ENCODE assay signal across 15 cellular contexts in genomic region chr2:191311627-191312026, GRCh38.
DNase-seq lines count a peak whose midpoint lies in the region; ATAC-seq, FAIRE-seq and TF ChIP-seq lines count a peak whose summit lies in the region.
"Had no signal": no experiment of that assay in that cellular context is flagged by ENCODE, and none has a peak within 500 bp of the region (broad histone marks: within the 10 kb centered on the region; RNA-seq: fewer than 3 reads in every experiment).

No MANE protein-coding gene starts in this region.

- no peaks in the 10 kb centered on the region for H3K27me3 Mint-ChIP-seq in progenitor cell of endocrine pancreas
- H3K27me3 Mint-ChIP-seq: brain, IgD-negative memory B cell had no signal

- H3K4me1 Mint-ChIP-seq in progenitor cell of endocrine pancreas (ENCODE audit: low read depth), result peaks cover 4% of the 10 kb centered on the region
- H3K4me1 Mint-ChIP-seq: activated CD8-positive, alpha-beta memory T cell treated with anti-CD3 and anti-CD28 coated beads, Interleukin-2, amount 10 ng/mL, durations not matched to agents 7 days and 5 days; T-helper 17 cell had no signal

- no peak overlapping the region for H3K4me3 Mint-ChIP-seq in progenitor cell of endocrine pancreas (ENCODE audit: low read depth)
- H3K4me3 Mint-ChIP-seq: activated CD8-positive, alpha-beta memory T cell treated with anti-CD3 and anti-CD28 coated beads, Interleukin-2, amount 10 ng/mL, durations not matched to agents 7 days and 5 days; brain; IgD-negative memory B cell; natural killer cell treated with Interleukin-12 subunit alpha and Interleukin-12 subunit beta and Interleukin-15 and Interleukin-18, amount 100 ng/mL, for 72 hours; T-helper 17 cell had no signal

- peak overlapping the region; percentile 21 for H3K27ac Mint-ChIP-seq in progenitor cell of endocrine pancreas
- H3K27ac Mint-ChIP-seq: activated CD8-positive, alpha-beta memory T cell treated with anti-CD3 and anti-CD28 coated beads, Interleukin-2, amount 10 ng/mL, durations not matched to agents 7 days and 5 days; brain; IgD-negative memory B cell; natural killer cell treated with Interleukin-12 subunit alpha and Interleukin-12 subunit beta and Interleukin-15 and Interleukin-18, amount 100 ng/mL, for 72 hours; T-helper 17 cell had no signal

- no peaks in the 10 kb centered on the region for H3K27me3 ChIP-seq in fibroblast of lung (ENCODE audit: control insufficient read depth, insufficient read depth, low read length)
- H3K27me3 ChIP-seq: heart left ventricle had no signal

- peak overlapping the region; percentile 59 for H3K27ac ChIP-seq in fibroblast of lung (ENCODE audit: insufficient read depth, low read length)
- H3K27ac ChIP-seq: heart left ventricle had no signal

- H3K4me2 ChIP-seq in fibroblast of lung (ENCODE audit: extremely low read depth, insufficient read depth, low read length), result no peak overlapping the region

- no peak overlapping the region for H2AFZ ChIP-seq in fibroblast of lung (ENCODE audit: low read length)

- DNase-seq in H54 (ENCODE audit: insufficient read length, low spot score) (no peak), RKO (ENCODE audit: low spot score) (peak; percentile 66), fibroblast of lung (ENCODE audit: low read depth in 2 of 2) (peak; percentile 66 to 92), progenitor cell of endocrine pancreas (ENCODE audit: low spot score, unreplicated experiment) (no peak), frontal cortex (ENCODE audit: low spot score in 2 of 2) (no peak), NCI-H187 treated with DMSO at 0.1 percent for 48 hours (lab: John Stamatoyannopoulos, UW) (no peak)
- DNase-seq in activated CD4-positive, alpha-beta T cell treated with anti-CD3 and anti-CD28 coated beads, Interleukin-2, amount 50 U/mL, for 1 hour, result no peak
- DNase-seq: activated CD8-positive, alpha-beta memory T cell treated with anti-CD3 and anti-CD28 coated beads, Interleukin-2, amount 10 ng/mL, durations not matched to agents 7 days and 5 days; heart left ventricle; stimulated activated CD4-positive, alpha-beta T cell treated with anti-CD3 and anti-CD28 coated beads, Interleukin-2, amount 100 ng/mL, for 48 hours; T-helper 17 cell had no signal

- no peaks in the 10 kb centered on the region for H3K9me3 ChIP-seq in fibroblast of lung (ENCODE audit: control insufficient read depth, insufficient read depth, low read depth, low read length)
- H3K9me3 ChIP-seq: heart left ventricle had no signal

- peaks cover 24% of the 10 kb centered on the region for H3K4me1 ChIP-seq in fibroblast of lung (ENCODE audit: control insufficient read depth, extremely low read depth, insufficient read depth, low read length)

- TF ChIP-seq CTCF in fibroblast of lung (conservative IDR thresholded peaks at IDR 0.05 in 1 of 2, IDR thresholded peaks at IDR 0.05 in 1 of 2; ENCODE audit: low read depth in 1 of 2, low read length in 2 of 2) (no peak), progenitor cell of endocrine pancreas (IDR thresholded peaks at IDR 0.05; ENCODE audit: unreplicated experiment) (no peak)

- H4K20me1 ChIP-seq in fibroblast of lung (ENCODE audit: control insufficient read depth, extremely low read depth, insufficient read depth, low read length), result no peaks in the 10 kb centered on the region

- no peaks in the 10 kb centered on the region for H3K36me3 ChIP-seq in fibroblast of lung (ENCODE audit: control insufficient read depth, insufficient read depth, low read length)
- H3K36me3 ChIP-seq: heart left ventricle had no signal

- no peak overlapping the region for H3K4me3 ChIP-seq in fibroblast of lung (replicated peaks in 1 of 4; ENCODE audit: control extremely low read depth in 1 of 4, insufficient read depth in 1 of 4, low read depth in 3 of 4, low read length in 4 of 4)
- H3K4me3 ChIP-seq: heart left ventricle had no signal

- no peak for TF ChIP-seq POLR2A in H54 (IDR thresholded peaks at IDR 0.05; ENCODE audit: low read depth, low read length)

- H3K9ac ChIP-seq in fibroblast of lung (ENCODE audit: insufficient read depth, low read length), result no peak overlapping the region

- no peaks in the 10 kb centered on the region for H3K9me3 Mint-ChIP-seq in progenitor cell of endocrine pancreas (ENCODE audit: low read depth)
- H3K9me3 Mint-ChIP-seq: brain; IgD-negative memory B cell; natural killer cell treated with Interleukin-12 subunit alpha and Interleukin-12 subunit beta and Interleukin-15 and Interleukin-18, amount 100 ng/mL, for 72 hours had no signal

- H3K79me2 ChIP-seq in fibroblast of lung (ENCODE audit: control insufficient read depth, insufficient read depth, low read length), result peaks cover 75% of the 10 kb centered on the region

- peak; percentile 33 for FAIRE-seq in H54 (lab: Jason Lieb, UNC)
- FAIRE-seq in frontal cortex (lab: Jason Lieb, UNC), result no peak

- ATAC-seq in HG03025 (IDR thresholded peaks at IDR 0.05; ENCODE audit: low FRiP score, unreplicated experiment), result no peak
- ATAC-seq: activated CD8-positive, alpha-beta memory T cell treated with anti-CD3 and anti-CD28 coated beads, Interleukin-2, amount 10 ng/mL, durations not matched to agents 7 days and 5 days; heart left ventricle; natural killer cell treated with Interleukin-12 subunit alpha and Interleukin-12 subunit beta and Interleukin-15 and Interleukin-18, amount 100 ng/mL, for 72 hours; T-helper 17 cell had no signal

- peaks cover 7% of the 10 kb centered on the region for H3K36me3 Mint-ChIP-seq in progenitor cell of endocrine pancreas (ENCODE audit: insufficient read depth)
- H3K36me3 Mint-ChIP-seq: activated CD8-positive, alpha-beta memory T cell treated with anti-CD3 and anti-CD28 coated beads, Interleukin-2, amount 10 ng/mL, durations not matched to agents 7 days and 5 days; natural killer cell treated with Interleukin-12 subunit alpha and Interleukin-12 subunit beta and Interleukin-15 and Interleukin-18, amount 100 ng/mL, for 72 hours had no signal

Comparison
In these comparisons a context has a peak if more than half of its experiments do, and no peak if none do; other contexts are left out.
1. DNase-seq: peak in RKO (single experiment) and fibroblast of lung (2 of 2); none in H54 (single experiment), progenitor cell of endocrine pancreas (single experiment), frontal cortex (0 of 2), NCI-H187 treated with DMSO at 0.1 percent for 48 hours (single experiment) and activated CD4-positive, alpha-beta T cell treated with anti-CD3 and anti-CD28 coated beads, Interleukin-2, amount 50 U/mL, for 1 hour (single experiment).